ENCODE assay signal across 33 cellular contexts in genomic region chr5:22900801-22901310, GRCh38. TPM values are rescaled to one million over a fixed set of nuclear protein-coding genes. Genes with fewer than 3 reads are reported as not detected.
"Had no signal": no experiment of that assay in that cellular context is flagged by ENCODE, and none has a peak within 500 bp of the region (broad histone marks: within the 10 kb centered on the region; RNA-seq: fewer than 3 reads in every experiment).

No MANE protein-coding gene starts in this region.

- H3K9me3 Mint-ChIP-seq: memory B cell, naive B cell, neural crest cell had no signal

- H2AFZ ChIP-seq: parathyroid adenoma had no signal

- H3K27ac ChIP-seq: coronary artery, esophagus squamous epithelium, heart right ventricle, parathyroid adenoma, prostate gland, right atrium auricular region, skin epidermis, spleen, testis, tibial artery, upper lobe of left lung, uterus had no signal

- H3K4me3 ChIP-seq: coronary artery, esophagus squamous epithelium, heart right ventricle, lung, mucosa of descending colon, prostate gland, right atrium auricular region, skin epidermis, spleen, tibial artery, upper lobe of left lung, uterus had no signal

- FAIRE-seq: endothelial cell of umbilical vein, islet of Langerhans had no signal

- H3K9ac ChIP-seq: parathyroid adenoma had no signal

- H3K27me3 Mint-ChIP-seq: central memory CD8-positive, alpha-beta T cell; memory B cell; naive B cell; natural killer cell treated with Interleukin-12 subunit alpha and Interleukin-12 subunit beta and Interleukin-15 and Interleukin-18, amount 100 ng/mL, for 72 hours had no signal

- H3K36me3 ChIP-seq: esophagus squamous epithelium, heart right ventricle, prostate gland, right atrium auricular region, spleen, tibial artery, upper lobe of left lung, uterus had no signal

- H3K4me1 ChIP-seq: esophagus squamous epithelium, heart right ventricle, parathyroid adenoma, prostate gland, right atrium auricular region, spleen, testis, tibial artery, upper lobe of left lung, uterus had no signal

- H3K4me3 Mint-ChIP-seq: central memory CD8-positive, alpha-beta T cell; memory B cell; mesothelial cell of epicardium; naive B cell; natural killer cell treated with Interleukin-12 subunit alpha and Interleukin-12 subunit beta and Interleukin-15 and Interleukin-18, amount 100 ng/mL, for 72 hours; neural crest cell had no signal

- H3K9me3 ChIP-seq: esophagus squamous epithelium, mucosa of descending colon, prostate gland, right atrium auricular region, testis, tibial artery, uterus had no signal

- H3K79me2 ChIP-seq: parathyroid adenoma had no signal

- H3K27ac Mint-ChIP-seq: memory B cell; mesothelial cell of epicardium; naive B cell; natural killer cell treated with Interleukin-12 subunit alpha and Interleukin-12 subunit beta and Interleukin-15 and Interleukin-18, amount 100 ng/mL, for 72 hours had no signal

- H3K4me1 Mint-ChIP-seq: central memory CD8-positive, alpha-beta T cell; memory B cell; naive B cell; neural crest cell had no signal

- H3K27me3 ChIP-seq: esophagus squamous epithelium, heart right ventricle, right atrium auricular region, spleen, testis, tibial artery, upper lobe of left lung, uterus had no signal

- ATAC-seq: heart right ventricle, left ventricle myocardium superior, mucosa of descending colon had no signal

- H3K36me3 Mint-ChIP-seq: memory B cell; mesothelial cell of epicardium; naive B cell; natural killer cell treated with Interleukin-12 subunit alpha and Interleukin-12 subunit beta and Interleukin-15 and Interleukin-18, amount 100 ng/mL, for 72 hours had no signal

- DNase-seq: dermis blood vessel endothelial cell; effector memory CD4-positive, alpha-beta T cell; esophagus squamous epithelium; foreskin melanocyte; glutamatergic neuron; hippocampal formation; left ventricle myocardium superior; mucosa of descending colon; naive B cell; spleen; stimulated activated CD4-positive, alpha-beta T cell treated with anti-CD3 and anti-CD28 coated beads, Interleukin-4, amount 100 ng/mL, for 4 hours; stimulated activated naive CD4-positive, alpha-beta T cell; substantia nigra; testis; tibial artery; uterus had no signal

RNA-seq across cellular contexts. Expression of gene CDH12, which starts 47.7 kb away (rescaled TPM):
- total RNA-seq: dermis blood vessel endothelial cell; endothelial cell of umbilical vein; epithelial cell of proximal tubule; esophagus squamous epithelium; heart right ventricle; left ventricle myocardium superior; natural killer cell treated with Interleukin-12 subunit alpha and Interleukin-12 subunit beta and Interleukin-15 and Interleukin-18, amount 100 ng/mL, for 72 hours; osteoblast; right atrium auricular region had no signal
- polyA plus RNA-seq: heart right ventricle, spleen had no signal
